In the genomic region with DNA sequence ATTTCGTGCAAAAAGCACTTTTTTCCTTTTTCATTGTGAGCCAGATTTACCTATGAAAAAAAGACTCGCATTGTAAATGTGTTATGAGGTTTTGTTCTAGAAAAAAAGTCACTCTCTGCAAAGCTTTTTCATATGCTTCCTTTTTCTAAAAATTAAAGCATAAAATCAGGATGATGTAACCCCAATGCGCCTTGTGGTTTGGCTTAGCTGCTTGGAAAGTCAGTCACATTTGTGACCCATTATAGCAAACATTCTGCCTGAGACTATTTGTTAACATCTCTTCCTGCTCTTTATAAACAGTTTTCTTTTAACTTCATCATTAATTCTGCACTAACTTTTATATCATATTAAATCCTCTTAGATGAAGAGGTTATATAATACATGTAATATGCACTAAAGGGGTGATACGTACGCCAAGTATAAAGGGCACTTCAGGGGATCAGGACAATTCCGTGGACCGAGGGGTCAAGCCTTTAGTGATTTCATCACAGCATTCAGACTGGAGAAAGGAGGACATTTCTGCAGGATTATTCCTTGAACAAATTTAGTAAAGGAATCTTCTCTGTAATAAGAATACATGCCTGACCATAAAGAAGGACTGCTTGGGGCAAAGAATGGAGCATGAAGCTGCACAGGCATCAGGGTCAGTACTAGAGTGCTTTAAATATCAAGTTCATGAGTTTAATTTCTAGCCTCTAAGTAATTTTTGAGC, we compare ENCODE assay signal across 12 cellular contexts. TPM values are rescaled to one million over a fixed set of nuclear protein-coding genes. Genes with fewer than 3 reads are reported as not detected.
DNase-seq lines count a peak whose midpoint lies in the region; TF ChIP-seq lines count a peak whose summit lies in the region.
"Had no signal": no experiment of that assay in that cellular context is flagged by ENCODE, and none has a peak within 500 bp of the region (broad histone marks: within the 10 kb centered on the region; RNA-seq: fewer than 3 reads in every experiment).

No MANE protein-coding gene starts in this region.

- H3K4me1 ChIP-seq in ovary (ENCODE audit: insufficient read depth): no peaks in the 10 kb centered on the region

- TF ChIP-seq EP300 in ovary (IDR thresholded peaks at IDR 0.05): no peak

- peak; percentile 43 for DNase-seq in AG09309 (ENCODE audit: low read depth)
- peak; percentile 75 for DNase-seq in HCEC 1CT
- DNase-seq in amniotic stem cell (lab: John Stamatoyannopoulos, UW): peak; percentile 67
- DNase-seq in kidney tubule cell (ENCODE audit: low spot score): peak; percentile 17
- no peak for DNase-seq in ureter (ENCODE audit: low spot score)
- DNase-seq in ovary: no peak
- no peak for DNase-seq in CD14-positive monocyte (ENCODE audit: low spot score)
- DNase-seq in OCI-M2 (lab: John Stamatoyannopoulos, UW; ENCODE audit: unreplicated experiment): no peak
- DNase-seq: activated effector memory CD4-positive, alpha-beta T cell treated with anti-CD3 and anti-CD28 coated beads, Interleukin-2, amount 50 U/mL, for 16 hours; effector CD8-positive, alpha-beta T cell; NCI-H187 had no signal

- 62 to 68% (median 67%) methylated on average over 7 of the region's 7 CpGs for WGBS in ovary, 3 donors

- no peaks in the 10 kb centered on the region for H3K27me3 Mint-ChIP-seq in CD14-positive monocyte (ENCODE audit: low read depth in 3 of 3)

- H3K4me3 ChIP-seq in AG09309 (ENCODE audit: control insufficient read depth, low read depth, low read length) (peak overlapping the region; percentile 7; the same call in 1 of the 2 replicates), ovary (no peak overlapping the region)

- H3K9me3 Mint-ChIP-seq in CD14-positive monocyte: peaks cover 0 to 3% (median 0%) of the 10 kb centered on the region in 7 donors

- H3K9me3 ChIP-seq in ovary: no peaks in the 10 kb centered on the region

- H3K27ac ChIP-seq in ovary: no peak overlapping the region

- H3K36me3 Mint-ChIP-seq in CD14-positive monocyte: no peaks in the 10 kb centered on the region

- H3K27me3 ChIP-seq in ovary: no peaks in the 10 kb centered on the region

- TF ChIP-seq POLR2A in ovary (IDR thresholded peaks at IDR 0.05): no peak

- peak overlapping the region in 1 of 2 donors; percentile 59 for H3K4me3 Mint-ChIP-seq in CD14-positive monocyte

- peaks cover 17% of the 10 kb centered on the region for H3K4me1 Mint-ChIP-seq in CD14-positive monocyte

- no peaks in the 10 kb centered on the region for H3K36me3 ChIP-seq in ovary

- peak overlapping the region in 1 of 7 donors; percentile 68 for H3K27ac Mint-ChIP-seq in CD14-positive monocyte

- TF ChIP-seq CTCF in AG09309 (IDR thresholded peaks at IDR 0.05; ENCODE audit: control insufficient read depth, insufficient read depth, low read depth, low read length, missing control alignments): no peak
- no peak for TF ChIP-seq CTCF in ovary (IDR thresholded peaks at IDR 0.05)
- TF ChIP-seq CTCF in CD14-positive monocyte (IDR thresholded peaks at IDR 0.05): no peak

- intact Hi-C loops in ovary (cut with DNase I) (no loop called here), CD14-positive monocyte (cut with micrococcal nuclease) (no loop called here)

RNA-seq across cellular contexts. Expression of a gene that starts 48.1 kb away (rescaled TPM):
- total RNA-seq in ureter (not detected), ovary (under 1 TPM in 2 of 7 donors, not detected in 5; 0.08 to 0.12 TPM)
- polyA plus RNA-seq in ovary (under 1 TPM; 0.19 to 0.40 TPM), CD14-positive monocyte (not detected)
- total RNA-seq: kidney epithelial cell had no signal

Comparison
In these comparisons a context has a peak if more than half of its experiments do, and no peak if none do; other contexts are left out.
1. DNase-seq: peak in AG09309 (single experiment), HCEC 1CT (single experiment), amniotic stem cell (single experiment) and kidney tubule cell (single experiment); none in ureter (single experiment), ovary (0 of 5), CD14-positive monocyte (single experiment) and OCI-M2 (single experiment).